In the genomic region with DNA sequence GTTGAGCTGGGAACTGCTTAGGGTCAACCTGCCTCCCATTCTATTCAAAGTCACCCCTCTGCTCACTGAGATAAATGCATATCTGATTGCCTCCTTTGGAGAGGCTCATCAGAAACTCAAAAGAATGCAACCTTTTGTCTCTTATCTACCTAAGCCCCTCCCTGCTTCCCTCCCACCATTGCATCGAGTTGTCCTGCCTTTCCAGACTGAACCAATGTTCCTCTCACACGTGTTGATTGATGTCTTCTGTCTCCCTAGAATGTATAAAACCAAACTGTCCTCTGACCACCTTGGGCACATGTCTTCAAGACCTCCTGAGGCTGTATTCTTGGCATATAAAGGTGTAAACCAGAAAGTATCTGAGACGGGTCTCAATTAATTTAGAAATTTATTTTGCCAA, we compare ENCODE assay signal across 3 cellular contexts. TPM values are rescaled to one million over a fixed set of nuclear protein-coding genes. Genes with fewer than 3 reads are reported as not detected.
"Had no signal": no experiment of that assay in that cellular context is flagged by ENCODE, and none has a peak within 500 bp of the region (broad histone marks: within the 10 kb centered on the region; RNA-seq: fewer than 3 reads in every experiment).

No MANE protein-coding gene starts in this region.

RNA-seq across cellular contexts. Expression of gene PHF21B, which starts 42.9 kb away (rescaled TPM):
- total RNA-seq: HT-29, M059J, PC-3 had no signal
